In genomic region chr11:35524780-35525179, GRCh38 we compare ENCODE assay signal across 15 cellular contexts. TPM values are rescaled to one million over a fixed set of nuclear protein-coding genes. Genes with fewer than 3 reads are reported as not detected.
DNase-seq lines count a peak whose midpoint lies in the region; ATAC-seq and TF ChIP-seq lines count a peak whose summit lies in the region.
"Had no signal": no experiment of that assay in that cellular context is flagged by ENCODE, and none has a peak within 500 bp of the region (broad histone marks: within the 10 kb centered on the region; RNA-seq: fewer than 3 reads in every experiment).

No MANE protein-coding gene starts in this region.

- H2AFZ ChIP-seq in H9 (ENCODE audit: low read length) (no peak overlapping the region), mammary epithelial cell (ENCODE audit: low read depth, low read length) (peak overlapping the region; percentile 93)

- no peak overlapping the region for H2AK5ac ChIP-seq in H9 (ENCODE audit: insufficient read length, low read length)

- H3K27ac ChIP-seq in H9 (ENCODE audit: insufficient read length, low read depth, low read length) (no peak overlapping the region), mammary epithelial cell (ENCODE audit: insufficient read depth, low read depth, low read length) (no peak overlapping the region), iPS-18a (ENCODE audit: low read length) (no peak overlapping the region)
- H3K27ac ChIP-seq: upper lobe of left lung had no signal

- no peaks in the 10 kb centered on the region for H3K79me2 ChIP-seq in H9 (ENCODE audit: insufficient read depth, low read length)
- no peaks in the 10 kb centered on the region for H3K79me2 ChIP-seq in mammary epithelial cell (ENCODE audit: insufficient read depth, low read length)

- dilution Hi-C loops in mammary epithelial cell (cut with HindIII; ENCODE audit: low sequenced_read_pairs) = no loop called here

- no peak overlapping the region for H2BK20ac ChIP-seq in H9 (ENCODE audit: low read depth, low read length, poor library complexity, severe bottlenecking)

- H3K36me3 Mint-ChIP-seq in H9 (ENCODE audit: insufficient read depth in 1 of 3, low read depth in 3 of 3) = peaks cover 0 to 9% (median 0%) of the 10 kb centered on the region in 3 experiments; a peak in 3 of 7 replicates
- H3K36me3 Mint-ChIP-seq: CD8-positive, alpha-beta T cell had no signal

- H3K4me2 ChIP-seq in H9 (ENCODE audit: insufficient read depth, insufficient read length, low read length) = peak overlapping the region; percentile 92
- H3K4me2 ChIP-seq in mammary epithelial cell (ENCODE audit: insufficient read depth, low read depth, low read length) = peak overlapping the region; percentile 91
- peak overlapping the region; percentile 77 for H3K4me2 ChIP-seq in skeletal muscle satellite cell (ENCODE audit: low read length)

- WGBS in H9 (ENCODE audit: extremely low coverage, insufficient read length, low lambda C conversion rate) = no CpG with 5 or more reads among the region's 4 CpGs
- 13% methylated on average over 4 of the region's 4 CpGs for whole genome bisulfite sequencing in mammary epithelial cell (ENCODE audit: low coverage, missing lambda C conversion rate)

- H3K18ac ChIP-seq in H9 (ENCODE audit: insufficient read length, low read depth, low read length) = no peak overlapping the region

- H3K36me3 ChIP-seq in mammary epithelial cell (ENCODE audit: insufficient read depth, low read length) (no peaks in the 10 kb centered on the region), iPS-18a (ENCODE audit: control insufficient read depth, low read depth, low read length) (no peaks in the 10 kb centered on the region), skeletal muscle satellite cell (ENCODE audit: insufficient read depth, low read length) (no peaks in the 10 kb centered on the region)
- H3K36me3 ChIP-seq: upper lobe of left lung had no signal

- H3K23ac ChIP-seq in H9 (ENCODE audit: insufficient read length, low read depth, low read length) = no peak overlapping the region

- H3K4me1 ChIP-seq in H9 (ENCODE audit: insufficient read depth, low read length) (peaks cover 4% of the 10 kb centered on the region; the same call in 1 of the 2 replicates), mammary epithelial cell (ENCODE audit: insufficient read depth, low read length) (peaks cover 33% of the 10 kb centered on the region), iPS-18a (ENCODE audit: control insufficient read depth, low read depth, low read length) (no peaks in the 10 kb centered on the region), skeletal muscle satellite cell (ENCODE audit: control insufficient read depth, insufficient read depth, low read length) (peaks cover 32% of the 10 kb centered on the region)

- no peak overlapping the region for H3K14ac ChIP-seq in H9 (ENCODE audit: insufficient read depth, low read length)

- peaks cover 48% of the 10 kb centered on the region for H3K27me3 Mint-ChIP-seq in H9 (ENCODE audit: low read depth)

- no peak overlapping the region for H3T11ph ChIP-seq in H9 (ENCODE audit: low read length)

- H2BK120ac ChIP-seq in H9 (ENCODE audit: low read depth, low read length, poor library complexity, severe bottlenecking) = no peak overlapping the region

- no TSS peak for BruUV-seq in mammary epithelial cell (replicated peaks; lab: Mats Ljungman, UMichigan)

- DNase-seq in H9 = no peak
- DNase-seq in mammary epithelial cell = peak; percentile 40
- DNase-seq in OCI-M2 (lab: John Stamatoyannopoulos, UW; ENCODE audit: unreplicated experiment) = no peak
- no peak for DNase-seq in GM13977 (ENCODE audit: low spot score)
- no peak for DNase-seq in globus pallidus (ENCODE audit: low spot score)
- DNase-seq: activated CD4-positive, alpha-beta T cell treated with anti-CD3 and anti-CD28 coated beads for 1 hour; CD8-positive, alpha-beta T cell; SIG-M5 had no signal

- in situ Hi-C loops in mammary epithelial cell (cut with MboI; ENCODE audit: low sequenced_read_pairs in 2 of 2) = no loop called here
- in situ Hi-C loops in GM13977 (cut with MboI; ENCODE audit: low pct_unique_long_range_greater_than_20kb, low sequenced_read_pairs, unreplicated experiment) = no loop called here

- no peak for TF ChIP-seq CTCF in H9 (conservative IDR thresholded peaks at IDR 0.05)
- TF ChIP-seq CTCF in mammary epithelial cell (conservative IDR thresholded peaks at IDR 0.05 in 1 of 2, IDR thresholded peaks at IDR 0.05 in 1 of 2; ENCODE audit: extremely low read depth in 1 of 2, insufficient read depth in 1 of 2, low read depth in 1 of 2, low read length in 2 of 2) = no peak
- no peak for TF ChIP-seq CTCF in GM13977 (IDR thresholded peaks at IDR 0.05; ENCODE audit: extremely low read depth, insufficient read depth, missing control alignments)

- H3K4me3 ChIP-seq in mammary epithelial cell (replicated peaks in 1 of 3; ENCODE audit: insufficient read depth in 1 of 3, low read depth in 2 of 3, low read length in 3 of 3) = peak overlapping the region; percentile 34 to 67 (median 39)
- H3K4me3 ChIP-seq in iPS-18a (ENCODE audit: low read length) = peak overlapping the region; percentile 49
- H3K4me3 ChIP-seq in skeletal muscle satellite cell (ENCODE audit: low read length) = peak overlapping the region; percentile 56

- H3K4me3 Mint-ChIP-seq in H9 = peak overlapping the region; percentile 66 to 87
- H3K4me3 Mint-ChIP-seq: activated T-helper 17 cell treated with anti-CD3 and anti-CD28 coated beads, Interleukin-2, amount 50 U/mL, for 72 hours; CD8-positive, alpha-beta T cell; central memory CD8-positive, alpha-beta T cell had no signal

- H2BK12ac ChIP-seq in H9 (ENCODE audit: insufficient read length, low read depth, low read length) = no peak overlapping the region

- peaks cover 27 to 36% of the 10 kb centered on the region in 2 experiments for H3K4me1 Mint-ChIP-seq in H9
- H3K4me1 Mint-ChIP-seq: activated T-helper 17 cell treated with anti-CD3 and anti-CD28 coated beads, Interleukin-2, amount 50 U/mL, for 72 hours had no signal

- H3K9me3 ChIP-seq in H9 (ENCODE audit: control insufficient read depth, low read depth, low read length) (no peaks in the 10 kb centered on the region), mammary epithelial cell (replicated peaks; ENCODE audit: insufficient read depth, low read length) (no peaks in the 10 kb centered on the region), iPS-18a (ENCODE audit: control insufficient read depth, low read depth, low read length) (no peaks in the 10 kb centered on the region), skeletal muscle satellite cell (replicated peaks; ENCODE audit: low read length) (no peaks in the 10 kb centered on the region)
- H3K9me3 ChIP-seq: upper lobe of left lung had no signal

- no peak overlapping the region; a peak in 1 of 7 replicates for H3K27ac Mint-ChIP-seq in H9
- H3K27ac Mint-ChIP-seq: activated T-helper 17 cell treated with anti-CD3 and anti-CD28 coated beads, Interleukin-2, amount 50 U/mL, for 72 hours; CD8-positive, alpha-beta T cell had no signal

- H3K79me1 ChIP-seq in H9 (ENCODE audit: insufficient read depth, low read depth, low read length, poor library complexity, severe bottlenecking) = no peaks in the 10 kb centered on the region

- H4K91ac ChIP-seq in H9 (ENCODE audit: insufficient read length, low read depth, low read length) = no peak overlapping the region

- H3K56ac ChIP-seq in H9 (ENCODE audit: insufficient read length, low read depth, low read length) = no peak overlapping the region

- no peaks in the 10 kb centered on the region; the same call in 1 of the 2 replicates for H3K27me3 ChIP-seq in H9 (ENCODE audit: insufficient read depth, low read length)
- no peaks in the 10 kb centered on the region for H3K27me3 ChIP-seq in mammary epithelial cell (ENCODE audit: insufficient read depth, low read length)
- peaks cover 34% of the 10 kb centered on the region for H3K27me3 ChIP-seq in iPS-18a (ENCODE audit: control insufficient read depth, insufficient read depth, low read length)
- H3K27me3 ChIP-seq in skeletal muscle satellite cell (ENCODE audit: control insufficient read depth, insufficient read depth, low read length) = peaks cover 6% of the 10 kb centered on the region

- H2BK5ac ChIP-seq in H9 (ENCODE audit: insufficient read length, low read length) = no peak overlapping the region

- no peaks in the 10 kb centered on the region for H4K20me1 ChIP-seq in H9 (ENCODE audit: control insufficient read depth, insufficient read depth, insufficient read length)
- H4K20me1 ChIP-seq in mammary epithelial cell (ENCODE audit: insufficient read depth, low read length) = no peaks in the 10 kb centered on the region

- peaks cover 12% of the 10 kb centered on the region for H3K23me2 ChIP-seq in H9 (ENCODE audit: insufficient read length, low read depth, low read length, poor library complexity, severe bottlenecking)

- intact Hi-C loops in mammary epithelial cell (cut with micrococcal nuclease) = loop anchor here (1.0 kb wide), 1 partner anchor 70 kb away; no protein-coding TSS in a partner anchor

- peaks cover 1 to 6% of the 10 kb centered on the region in 2 experiments; a peak in 2 of 5 replicates for H3K9me3 Mint-ChIP-seq in H9
- H3K9me3 Mint-ChIP-seq: activated T-helper 17 cell treated with anti-CD3 and anti-CD28 coated beads, Interleukin-2, amount 50 U/mL, for 72 hours; CD8-positive, alpha-beta T cell; central memory CD8-positive, alpha-beta T cell had no signal

- H4K5ac ChIP-seq in H9 (ENCODE audit: insufficient read length, low read depth, low read length) = no peak overlapping the region

- H2BK15ac ChIP-seq in H9 (ENCODE audit: low read depth, low read length) = no peak overlapping the region

- no peak for ATAC-seq in GM21717 (IDR thresholded peaks at IDR 0.05; ENCODE audit: unreplicated experiment)
- ATAC-seq: CD8-positive, alpha-beta T cell had no signal

- H3K4ac ChIP-seq in H9 (ENCODE audit: low read depth, low read length) = no peak overlapping the region

- CTCF ChIA-PET in mammary epithelial cell (lab: Charles Lee; ENCODE audit: low non-redundant PET) = no interaction called here

- H4K8ac ChIP-seq in H9 (replicated peaks; ENCODE audit: insufficient read length, low read depth, low read length) = no peak overlapping the region

- H3K9ac ChIP-seq in H9 (ENCODE audit: extremely low read depth, insufficient read length, low read length) = no peak overlapping the region
- peak overlapping the region; percentile 9 for H3K9ac ChIP-seq in mammary epithelial cell (ENCODE audit: insufficient read depth, low read length)
- no peak overlapping the region for H3K9ac ChIP-seq in iPS-18a (ENCODE audit: low read length)
- H3K9ac ChIP-seq in skeletal muscle satellite cell (ENCODE audit: low read depth, low read length) = no peak overlapping the region

RNA-seq across cellular contexts. Expression of gene PAMR1, which starts 0.6 kb away (rescaled TPM):
- total RNA-seq in H9 (2021) (2.4 and 2.9 TPM in 2 replicates), mammary epithelial cell (100 to 1,000 TPM in 1 of 2 donors, 1 to 10 TPM in 1; 7.6 to 118 TPM)
- 4.2 TPM for polyA plus RNA-seq in mammary epithelial cell
- polyA minus RNA-seq in mammary epithelial cell = 2.1 TPM
- 150 and 163 TPM in 2 replicates for total RNA-seq in skeletal muscle satellite cell (2012; rRNA removed)
- total RNA-seq: activated T-helper 17 cell treated with anti-CD3 and anti-CD28 coated beads, Interleukin-2, amount 50 U/mL, for 72 hours; CD8-positive, alpha-beta T cell; NCI-H460 had no signal
